1 cellular context compared by ENCODE assay signal in the genomic region with DNA sequence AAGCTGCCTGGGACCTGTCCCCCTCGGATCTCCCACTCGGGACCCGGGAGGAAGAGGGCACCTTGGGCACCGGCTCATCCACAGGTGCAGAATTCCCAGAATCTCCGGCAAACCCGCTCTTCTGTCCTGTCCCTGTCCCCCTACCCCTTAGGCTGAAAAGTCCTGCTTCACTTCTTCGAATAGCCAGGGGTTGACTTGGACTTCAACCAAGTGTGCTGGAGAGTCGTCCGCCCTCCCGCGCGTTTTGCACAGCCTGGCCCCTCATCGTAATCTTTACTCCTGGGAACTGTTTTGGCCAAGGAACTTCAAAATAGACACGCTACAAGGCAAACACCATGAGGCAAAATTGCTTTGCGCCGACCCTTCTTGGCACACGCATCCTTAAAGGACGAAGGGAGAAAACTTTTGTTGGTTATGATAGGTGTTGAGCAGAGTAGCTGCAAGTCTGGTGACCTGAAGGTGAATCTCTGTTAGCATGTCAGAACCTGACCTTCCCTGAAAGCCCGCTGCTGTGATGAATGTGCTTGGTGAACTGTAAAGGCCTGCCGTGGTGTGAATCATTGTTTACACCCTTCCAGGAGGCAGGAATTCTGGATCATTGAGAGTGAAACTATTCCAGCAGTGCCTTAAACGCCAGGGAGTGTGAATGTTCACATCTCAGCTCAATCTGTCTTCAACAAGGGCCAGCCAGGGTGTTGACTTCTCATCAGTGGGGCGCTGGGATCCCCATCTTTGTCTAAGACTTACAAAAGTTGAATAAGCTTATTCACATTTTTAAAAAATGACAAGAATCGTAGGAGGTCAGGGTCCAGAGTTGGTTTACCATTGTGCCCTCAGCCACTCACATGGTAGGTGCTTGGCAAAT.
TF ChIP-seq lines count a peak whose summit lies in the region.

No MANE protein-coding gene starts in this region.

TF ChIP-seq in HepG2, 621 proteins besides CTCF, POLR2A, EP300 and RAD21 (continued from another document and continues in another):
- TF ChIP-seq, protein P1, sequence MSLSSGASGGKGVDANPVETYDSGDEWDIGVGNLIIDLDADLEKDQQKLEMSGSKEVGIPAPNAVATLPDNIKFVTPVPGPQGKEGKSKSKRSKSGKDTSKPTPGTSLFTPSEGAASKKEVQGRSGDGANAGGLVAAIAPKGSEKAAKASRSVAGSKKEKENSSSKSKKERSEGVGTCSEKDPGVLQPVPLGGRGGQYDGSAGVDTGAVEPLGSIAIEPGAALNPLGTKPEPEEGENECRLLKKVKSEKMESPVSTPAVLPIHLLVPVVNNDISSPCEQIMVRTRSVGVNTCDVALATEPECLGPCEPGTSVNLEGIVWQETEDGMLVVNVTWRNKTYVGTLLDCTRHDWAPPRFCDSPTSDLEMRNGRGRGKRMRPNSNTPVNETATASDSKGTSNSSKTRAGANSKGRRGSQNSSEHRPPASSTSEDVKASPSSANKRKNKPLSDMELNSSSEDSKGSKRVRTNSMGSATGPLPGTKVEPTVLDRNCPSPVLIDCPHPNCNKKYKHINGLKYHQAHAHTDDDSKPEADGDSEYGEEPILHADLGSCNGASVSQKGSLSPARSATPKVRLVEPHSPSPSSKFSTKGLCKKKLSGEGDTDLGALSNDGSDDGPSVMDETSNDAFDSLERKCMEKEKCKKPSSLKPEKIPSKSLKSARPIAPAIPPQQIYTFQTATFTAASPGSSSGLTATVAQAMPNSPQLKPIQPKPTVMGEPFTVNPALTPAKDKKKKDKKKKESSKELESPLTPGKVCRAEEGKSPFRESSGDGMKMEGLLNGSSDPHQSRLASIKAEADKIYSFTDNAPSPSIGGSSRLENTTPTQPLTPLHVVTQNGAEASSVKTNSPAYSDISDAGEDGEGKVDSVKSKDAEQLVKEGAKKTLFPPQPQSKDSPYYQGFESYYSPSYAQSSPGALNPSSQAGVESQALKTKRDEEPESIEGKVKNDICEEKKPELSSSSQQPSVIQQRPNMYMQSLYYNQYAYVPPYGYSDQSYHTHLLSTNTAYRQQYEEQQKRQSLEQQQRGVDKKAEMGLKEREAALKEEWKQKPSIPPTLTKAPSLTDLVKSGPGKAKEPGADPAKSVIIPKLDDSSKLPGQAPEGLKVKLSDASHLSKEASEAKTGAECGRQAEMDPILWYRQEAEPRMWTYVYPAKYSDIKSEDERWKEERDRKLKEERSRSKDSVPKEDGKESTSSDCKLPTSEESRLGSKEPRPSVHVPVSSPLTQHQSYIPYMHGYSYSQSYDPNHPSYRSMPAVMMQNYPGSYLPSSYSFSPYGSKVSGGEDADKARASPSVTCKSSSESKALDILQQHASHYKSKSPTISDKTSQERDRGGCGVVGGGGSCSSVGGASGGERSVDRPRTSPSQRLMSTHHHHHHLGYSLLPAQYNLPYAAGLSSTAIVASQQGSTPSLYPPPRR (CRISPR knock-in tag; IDR thresholded peaks at IDR 0.05; ENCODE audit: borderline replicate concordance): peak; percentile 29; the same call in 1 of the 2 replicates
- TF ChIP-seq TBL1XR1 (IDR thresholded peaks at IDR 0.05; ENCODE audit: borderline replicate concordance, low read length, partially characterized antibody): peak; percentile 13
- TF ChIP-seq ZNF543 (CRISPR knock-in tag; IDR thresholded peaks at IDR 0.05): no peak
- TF ChIP-seq, protein P2, sequence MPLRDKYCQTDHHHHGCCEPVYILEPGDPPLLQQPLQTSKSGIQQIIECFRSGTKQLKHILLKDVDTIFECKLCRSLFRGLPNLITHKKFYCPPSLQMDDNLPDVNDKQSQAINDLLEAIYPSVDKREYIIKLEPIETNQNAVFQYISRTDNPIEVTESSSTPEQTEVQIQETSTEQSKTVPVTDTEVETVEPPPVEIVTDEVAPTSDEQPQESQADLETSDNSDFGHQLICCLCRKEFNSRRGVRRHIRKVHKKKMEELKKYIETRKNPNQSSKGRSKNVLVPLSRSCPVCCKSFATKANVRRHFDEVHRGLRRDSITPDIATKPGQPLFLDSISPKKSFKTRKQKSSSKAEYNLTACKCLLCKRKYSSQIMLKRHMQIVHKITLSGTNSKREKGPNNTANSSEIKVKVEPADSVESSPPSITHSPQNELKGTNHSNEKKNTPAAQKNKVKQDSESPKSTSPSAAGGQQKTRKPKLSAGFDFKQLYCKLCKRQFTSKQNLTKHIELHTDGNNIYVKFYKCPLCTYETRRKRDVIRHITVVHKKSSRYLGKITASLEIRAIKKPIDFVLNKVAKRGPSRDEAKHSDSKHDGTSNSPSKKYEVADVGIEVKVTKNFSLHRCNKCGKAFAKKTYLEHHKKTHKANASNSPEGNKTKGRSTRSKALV (CRISPR knock-in tag; IDR thresholded peaks at IDR 0.05): 0 out of 2 replicates have a peak, but pooled peaks have one; percentile 30
- TF ChIP-seq, protein P3, sequence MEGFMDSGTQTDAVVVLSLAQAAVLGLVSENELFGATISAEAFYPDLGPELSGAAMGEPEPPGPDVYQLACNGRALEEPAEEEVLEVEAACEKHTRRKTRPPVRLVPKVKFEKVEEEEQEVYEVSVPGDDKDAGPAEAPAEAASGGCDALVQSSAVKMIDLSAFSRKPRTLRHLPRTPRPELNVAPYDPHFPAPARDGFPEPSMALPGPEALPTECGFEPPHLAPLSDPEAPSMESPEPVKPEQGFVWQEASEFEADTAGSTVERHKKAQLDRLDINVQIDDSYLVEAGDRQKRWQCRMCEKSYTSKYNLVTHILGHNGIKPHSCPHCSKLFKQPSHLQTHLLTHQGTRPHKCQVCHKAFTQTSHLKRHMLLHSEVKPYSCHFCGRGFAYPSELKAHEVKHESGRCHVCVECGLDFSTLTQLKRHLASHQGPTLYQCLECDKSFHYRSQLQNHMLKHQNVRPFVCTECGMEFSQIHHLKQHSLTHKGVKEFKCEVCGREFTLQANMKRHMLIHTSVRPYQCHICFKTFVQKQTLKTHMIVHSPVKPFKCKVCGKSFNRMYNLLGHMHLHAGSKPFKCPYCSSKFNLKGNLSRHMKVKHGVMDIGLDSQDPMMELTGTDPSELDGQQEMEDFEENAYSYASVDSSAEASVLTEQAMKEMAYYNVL (CRISPR knock-in tag; IDR thresholded peaks at IDR 0.05; ENCODE audit: borderline replicate concordance): 0 out of 2 replicates have a peak, but pooled peaks have one; percentile 55
- peak; percentile 82; the same call in 1 of the 2 replicates for TF ChIP-seq ZNF33A (CRISPR knock-in tag; IDR thresholded peaks at IDR 0.05; ENCODE audit: borderline replicate concordance)
- peak; percentile 26; the same call in 1 of the 2 replicates for TF ChIP-seq TARDBP (CRISPR knock-in tag; IDR thresholded peaks at IDR 0.05)
- 0 out of 2 replicates have a peak, but pooled peaks have one; percentile 14 for TF ChIP-seq GFI1 (CRISPR knock-in tag; IDR thresholded peaks at IDR 0.05; ENCODE audit: borderline replicate concordance)
- peak; percentile 27; the same call in 1 of the 2 replicates for TF ChIP-seq SMC3 (IDR thresholded peaks at IDR 0.05; ENCODE audit: low read length)
- TF ChIP-seq NCOA1 (CRISPR knock-in tag; IDR thresholded peaks at IDR 0.05): no peak
- 0 out of 2 replicates have a peak, but pooled peaks have one; percentile 9 for TF ChIP-seq NR2C2 (CRISPR knock-in tag; IDR thresholded peaks at IDR 0.05; ENCODE audit: borderline replicate concordance)
- peak; percentile 64 for TF ChIP-seq DMAP1 (CRISPR knock-in tag; IDR thresholded peaks at IDR 0.05)
- TF ChIP-seq FLYWCH1 (CRISPR knock-in tag; IDR thresholded peaks at IDR 0.05): no peak
- peak; percentile 17; the same call in 1 of the 2 replicates for TF ChIP-seq ARNTL (CRISPR knock-in tag; IDR thresholded peaks at IDR 0.05)
- TF ChIP-seq, protein P4, sequence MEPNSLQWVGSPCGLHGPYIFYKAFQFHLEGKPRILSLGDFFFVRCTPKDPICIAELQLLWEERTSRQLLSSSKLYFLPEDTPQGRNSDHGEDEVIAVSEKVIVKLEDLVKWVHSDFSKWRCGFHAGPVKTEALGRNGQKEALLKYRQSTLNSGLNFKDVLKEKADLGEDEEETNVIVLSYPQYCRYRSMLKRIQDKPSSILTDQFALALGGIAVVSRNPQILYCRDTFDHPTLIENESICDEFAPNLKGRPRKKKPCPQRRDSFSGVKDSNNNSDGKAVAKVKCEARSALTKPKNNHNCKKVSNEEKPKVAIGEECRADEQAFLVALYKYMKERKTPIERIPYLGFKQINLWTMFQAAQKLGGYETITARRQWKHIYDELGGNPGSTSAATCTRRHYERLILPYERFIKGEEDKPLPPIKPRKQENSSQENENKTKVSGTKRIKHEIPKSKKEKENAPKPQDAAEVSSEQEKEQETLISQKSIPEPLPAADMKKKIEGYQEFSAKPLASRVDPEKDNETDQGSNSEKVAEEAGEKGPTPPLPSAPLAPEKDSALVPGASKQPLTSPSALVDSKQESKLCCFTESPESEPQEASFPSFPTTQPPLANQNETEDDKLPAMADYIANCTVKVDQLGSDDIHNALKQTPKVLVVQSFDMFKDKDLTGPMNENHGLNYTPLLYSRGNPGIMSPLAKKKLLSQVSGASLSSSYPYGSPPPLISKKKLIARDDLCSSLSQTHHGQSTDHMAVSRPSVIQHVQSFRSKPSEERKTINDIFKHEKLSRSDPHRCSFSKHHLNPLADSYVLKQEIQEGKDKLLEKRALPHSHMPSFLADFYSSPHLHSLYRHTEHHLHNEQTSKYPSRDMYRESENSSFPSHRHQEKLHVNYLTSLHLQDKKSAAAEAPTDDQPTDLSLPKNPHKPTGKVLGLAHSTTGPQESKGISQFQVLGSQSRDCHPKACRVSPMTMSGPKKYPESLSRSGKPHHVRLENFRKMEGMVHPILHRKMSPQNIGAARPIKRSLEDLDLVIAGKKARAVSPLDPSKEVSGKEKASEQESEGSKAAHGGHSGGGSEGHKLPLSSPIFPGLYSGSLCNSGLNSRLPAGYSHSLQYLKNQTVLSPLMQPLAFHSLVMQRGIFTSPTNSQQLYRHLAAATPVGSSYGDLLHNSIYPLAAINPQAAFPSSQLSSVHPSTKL (CRISPR knock-in tag; IDR thresholded peaks at IDR 0.05): peak; percentile 74
- peak; percentile 49 for TF ChIP-seq CHD4 (IDR thresholded peaks at IDR 0.05; ENCODE audit: borderline replicate concordance, low read length)
- 0 out of 2 replicates have a peak, but pooled peaks have one; percentile 14 for TF ChIP-seq ZNF616 (CRISPR knock-in tag; IDR thresholded peaks at IDR 0.05; ENCODE audit: low read depth)
- TF ChIP-seq NCOR1 (IDR thresholded peaks at IDR 0.05; ENCODE audit: borderline replicate concordance, low read length): peak; percentile 3; the same call in 1 of the 2 replicates
- peak; percentile 71 for TF ChIP-seq FOXO1 (CRISPR knock-in tag; IDR thresholded peaks at IDR 0.05)
- TF ChIP-seq, protein P5, sequence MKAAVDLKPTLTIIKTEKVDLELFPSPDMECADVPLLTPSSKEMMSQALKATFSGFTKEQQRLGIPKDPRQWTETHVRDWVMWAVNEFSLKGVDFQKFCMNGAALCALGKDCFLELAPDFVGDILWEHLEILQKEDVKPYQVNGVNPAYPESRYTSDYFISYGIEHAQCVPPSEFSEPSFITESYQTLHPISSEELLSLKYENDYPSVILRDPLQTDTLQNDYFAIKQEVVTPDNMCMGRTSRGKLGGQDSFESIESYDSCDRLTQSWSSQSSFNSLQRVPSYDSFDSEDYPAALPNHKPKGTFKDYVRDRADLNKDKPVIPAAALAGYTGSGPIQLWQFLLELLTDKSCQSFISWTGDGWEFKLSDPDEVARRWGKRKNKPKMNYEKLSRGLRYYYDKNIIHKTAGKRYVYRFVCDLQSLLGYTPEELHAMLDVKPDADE (CRISPR knock-in tag; IDR thresholded peaks at IDR 0.05): no peak
- TF ChIP-seq, protein P6, sequence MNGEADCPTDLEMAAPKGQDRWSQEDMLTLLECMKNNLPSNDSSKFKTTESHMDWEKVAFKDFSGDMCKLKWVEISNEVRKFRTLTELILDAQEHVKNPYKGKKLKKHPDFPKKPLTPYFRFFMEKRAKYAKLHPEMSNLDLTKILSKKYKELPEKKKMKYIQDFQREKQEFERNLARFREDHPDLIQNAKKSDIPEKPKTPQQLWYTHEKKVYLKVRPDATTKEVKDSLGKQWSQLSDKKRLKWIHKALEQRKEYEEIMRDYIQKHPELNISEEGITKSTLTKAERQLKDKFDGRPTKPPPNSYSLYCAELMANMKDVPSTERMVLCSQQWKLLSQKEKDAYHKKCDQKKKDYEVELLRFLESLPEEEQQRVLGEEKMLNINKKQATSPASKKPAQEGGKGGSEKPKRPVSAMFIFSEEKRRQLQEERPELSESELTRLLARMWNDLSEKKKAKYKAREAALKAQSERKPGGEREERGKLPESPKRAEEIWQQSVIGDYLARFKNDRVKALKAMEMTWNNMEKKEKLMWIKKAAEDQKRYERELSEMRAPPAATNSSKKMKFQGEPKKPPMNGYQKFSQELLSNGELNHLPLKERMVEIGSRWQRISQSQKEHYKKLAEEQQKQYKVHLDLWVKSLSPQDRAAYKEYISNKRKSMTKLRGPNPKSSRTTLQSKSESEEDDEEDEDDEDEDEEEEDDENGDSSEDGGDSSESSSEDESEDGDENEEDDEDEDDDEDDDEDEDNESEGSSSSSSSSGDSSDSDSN (CRISPR knock-in tag; IDR thresholded peaks at IDR 0.05): 0 out of 2 replicates have a peak, but pooled peaks have one; percentile 12
- TF ChIP-seq, protein P7, sequence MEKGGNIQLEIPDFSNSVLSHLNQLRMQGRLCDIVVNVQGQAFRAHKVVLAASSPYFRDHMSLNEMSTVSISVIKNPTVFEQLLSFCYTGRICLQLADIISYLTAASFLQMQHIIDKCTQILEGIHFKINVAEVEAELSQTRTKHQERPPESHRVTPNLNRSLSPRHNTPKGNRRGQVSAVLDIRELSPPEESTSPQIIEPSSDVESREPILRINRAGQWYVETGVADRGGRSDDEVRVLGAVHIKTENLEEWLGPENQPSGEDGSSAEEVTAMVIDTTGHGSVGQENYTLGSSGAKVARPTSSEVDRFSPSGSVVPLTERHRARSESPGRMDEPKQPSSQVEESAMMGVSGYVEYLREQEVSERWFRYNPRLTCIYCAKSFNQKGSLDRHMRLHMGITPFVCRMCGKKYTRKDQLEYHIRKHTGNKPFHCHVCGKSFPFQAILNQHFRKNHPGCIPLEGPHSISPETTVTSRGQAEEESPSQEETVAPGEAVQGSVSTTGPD (CRISPR knock-in tag; IDR thresholded peaks at IDR 0.05): peak; percentile 71; the same call in 1 of the 2 replicates
- TF ChIP-seq, protein P8, sequence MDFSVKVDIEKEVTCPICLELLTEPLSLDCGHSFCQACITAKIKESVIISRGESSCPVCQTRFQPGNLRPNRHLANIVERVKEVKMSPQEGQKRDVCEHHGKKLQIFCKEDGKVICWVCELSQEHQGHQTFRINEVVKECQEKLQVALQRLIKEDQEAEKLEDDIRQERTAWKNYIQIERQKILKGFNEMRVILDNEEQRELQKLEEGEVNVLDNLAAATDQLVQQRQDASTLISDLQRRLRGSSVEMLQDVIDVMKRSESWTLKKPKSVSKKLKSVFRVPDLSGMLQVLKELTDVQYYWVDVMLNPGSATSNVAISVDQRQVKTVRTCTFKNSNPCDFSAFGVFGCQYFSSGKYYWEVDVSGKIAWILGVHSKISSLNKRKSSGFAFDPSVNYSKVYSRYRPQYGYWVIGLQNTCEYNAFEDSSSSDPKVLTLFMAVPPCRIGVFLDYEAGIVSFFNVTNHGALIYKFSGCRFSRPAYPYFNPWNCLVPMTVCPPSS (IDR thresholded peaks at IDR 0.05): no peak
- TF ChIP-seq HDAC1 (CRISPR knock-in tag; IDR thresholded peaks at IDR 0.05): peak; percentile 66; the same call in 1 of the 2 replicates
